In genomic region chrX:13891367-13892146, GRCh38 we compare ENCODE assay signal across 15 cellular contexts.
DNase-seq lines count a peak whose midpoint lies in the region; ATAC-seq, FAIRE-seq and TF ChIP-seq lines count a peak whose summit lies in the region.
"Had no signal": no experiment of that assay in that cellular context is flagged by ENCODE, and none has a peak within 500 bp of the region (broad histone marks: within the 10 kb centered on the region; RNA-seq: fewer than 3 reads in every experiment).

No MANE protein-coding gene starts in this region.

- DNase-seq in C1 segment of cervical spinal cord (lab: John Stamatoyannopoulos, UW): peak in 12 of 14 donors; percentile 2 to 69 (median 36)
- peak in 1 of 2 donors; percentile 17 for DNase-seq in frontal cortex (ENCODE audit: low spot score in 2 of 2)
- DNase-seq in neural progenitor cell (ENCODE audit: low spot score): peak; percentile 2
- DNase-seq in AML-193 (lab: John Stamatoyannopoulos, UW): no peak
- DNase-seq in activated CD4-positive, alpha-beta T cell treated with anti-CD3 and anti-CD28 coated beads, Interleukin-2, amount 10 ng/mL, durations not matched to agents 7 days and 5 days: no peak
- DNase-seq: CD4-positive, CD25-positive, alpha-beta regulatory T cell; DND-41; naive B cell; NCI-H187 treated with DMSO at 0.1 percent for 48 hours; NCI-H524 treated with DMSO at 0.1 percent for 48 hours had no signal

- H3K27ac Mint-ChIP-seq in neural progenitor cell: peak overlapping the region; percentile 78
- no peak overlapping the region for H3K27ac Mint-ChIP-seq in activated CD4-positive, alpha-beta T cell treated with anti-CD3 and anti-CD28 coated beads, Interleukin-2, amount 10 ng/mL, durations not matched to agents 7 days and 5 days
- H3K27ac Mint-ChIP-seq: CD4-positive, CD25-positive, alpha-beta regulatory T cell had no signal

- no peak for TF ChIP-seq CTCF in neural progenitor cell (IDR thresholded peaks at IDR 0.05)

- no peaks in the 10 kb centered on the region for H4K20me1 ChIP-seq in neural progenitor cell (ENCODE audit: low read depth)

- peaks cover 5% of the 10 kb centered on the region for H3K36me3 Mint-ChIP-seq in neural progenitor cell
- H3K36me3 Mint-ChIP-seq in activated CD4-positive, alpha-beta T cell treated with anti-CD3 and anti-CD28 coated beads, Interleukin-2, amount 10 ng/mL, durations not matched to agents 7 days and 5 days (ENCODE audit: low read depth): no peaks in the 10 kb centered on the region
- H3K36me3 Mint-ChIP-seq: CD4-positive, CD25-positive, alpha-beta regulatory T cell; naive B cell had no signal

- no peak overlapping the region for H2AFZ ChIP-seq in neural progenitor cell (replicated peaks)

- H3K4me1 Mint-ChIP-seq in neural progenitor cell: peaks cover 22% of the 10 kb centered on the region
- H3K4me1 Mint-ChIP-seq in activated CD4-positive, alpha-beta T cell treated with anti-CD3 and anti-CD28 coated beads, Interleukin-2, amount 10 ng/mL, durations not matched to agents 7 days and 5 days: no peaks in the 10 kb centered on the region
- H3K4me1 Mint-ChIP-seq: CD4-positive, CD25-positive, alpha-beta regulatory T cell; naive B cell had no signal

- H3K9ac ChIP-seq in neural progenitor cell: no peak overlapping the region

- H3K27ac ChIP-seq in angular gyrus (ENCODE audit: low read depth, low read length) (peak overlapping the region; percentile 91), neural progenitor cell (no peak overlapping the region)
- H3K27ac ChIP-seq: coronary artery, right atrium auricular region had no signal

- peaks cover 23% of the 10 kb centered on the region for H3K79me2 ChIP-seq in neural progenitor cell (ENCODE audit: low read depth)

- H3K36me3 ChIP-seq in neural progenitor cell: no peaks in the 10 kb centered on the region
- H3K36me3 ChIP-seq: right atrium auricular region had no signal

- FAIRE-seq in frontal cortex (lab: Jason Lieb, UNC): peak; percentile 57

- no peaks in the 10 kb centered on the region for H3K27me3 Mint-ChIP-seq in neural progenitor cell (ENCODE audit: insufficient read depth, low read depth)
- no peaks in the 10 kb centered on the region for H3K27me3 Mint-ChIP-seq in activated CD4-positive, alpha-beta T cell treated with anti-CD3 and anti-CD28 coated beads, Interleukin-2, amount 10 ng/mL, durations not matched to agents 7 days and 5 days
- H3K27me3 Mint-ChIP-seq: CD4-positive, CD25-positive, alpha-beta regulatory T cell had no signal

- peaks cover 5% of the 10 kb centered on the region for H3K9me3 Mint-ChIP-seq in neural progenitor cell
- no peaks in the 10 kb centered on the region for H3K9me3 Mint-ChIP-seq in activated CD4-positive, alpha-beta T cell treated with anti-CD3 and anti-CD28 coated beads, Interleukin-2, amount 10 ng/mL, durations not matched to agents 7 days and 5 days
- H3K9me3 Mint-ChIP-seq: CD4-positive, CD25-positive, alpha-beta regulatory T cell had no signal

- no peaks in the 10 kb centered on the region for H3F3A ChIP-seq in neural progenitor cell (ENCODE audit: low read depth)

- no peak overlapping the region for H3K4me3 ChIP-seq in neural progenitor cell
- H3K4me3 ChIP-seq: coronary artery, right atrium auricular region had no signal

- CTCF ChIA-PET in activated CD4-positive, alpha-beta T cell treated with anti-CD3 and anti-CD28 coated beads, Interleukin-2, amount 10 ng/mL, durations not matched to agents 7 days and 5 days (lab: Charles Lee): no interaction called here

- ATAC-seq in GM19023 (IDR thresholded peaks at IDR 0.05; ENCODE audit: unreplicated experiment) (no peak), HG03460 (IDR thresholded peaks at IDR 0.05; ENCODE audit: unreplicated experiment) (no peak)

- no peak overlapping the region for H3K4me2 ChIP-seq in neural progenitor cell

- H3K9me3 ChIP-seq in neural progenitor cell (ENCODE audit: low read depth): no peaks in the 10 kb centered on the region
- H3K9me3 ChIP-seq: right atrium auricular region had no signal

- H3K27me3 ChIP-seq in neural progenitor cell: no peaks in the 10 kb centered on the region
- H3K27me3 ChIP-seq: right atrium auricular region had no signal

- POLR2A ChIA-PET in activated CD4-positive, alpha-beta T cell treated with anti-CD3 and anti-CD28 coated beads, Interleukin-2, amount 10 ng/mL, durations not matched to agents 7 days and 5 days (lab: Charles Lee): no interaction called here

- peaks cover 10% of the 10 kb centered on the region for H3K4me1 ChIP-seq in neural progenitor cell
- H3K4me1 ChIP-seq: right atrium auricular region had no signal

- no peak overlapping the region for H3K4me3 Mint-ChIP-seq in neural progenitor cell
- no peak overlapping the region for H3K4me3 Mint-ChIP-seq in activated CD4-positive, alpha-beta T cell treated with anti-CD3 and anti-CD28 coated beads, Interleukin-2, amount 10 ng/mL, durations not matched to agents 7 days and 5 days
- H3K4me3 Mint-ChIP-seq: CD4-positive, CD25-positive, alpha-beta regulatory T cell; naive B cell had no signal

Comparison
In these comparisons a context has a peak if more than half of its experiments do, and no peak if none do; other contexts are left out.
1. DNase-seq: peak in C1 segment of cervical spinal cord (12 of 14) and neural progenitor cell (single experiment); none in AML-193 (0 of 2) and activated CD4-positive, alpha-beta T cell treated with anti-CD3 and anti-CD28 coated beads, Interleukin-2, amount 10 ng/mL, durations not matched to agents 7 days and 5 days (single experiment).